In the genomic region with DNA sequence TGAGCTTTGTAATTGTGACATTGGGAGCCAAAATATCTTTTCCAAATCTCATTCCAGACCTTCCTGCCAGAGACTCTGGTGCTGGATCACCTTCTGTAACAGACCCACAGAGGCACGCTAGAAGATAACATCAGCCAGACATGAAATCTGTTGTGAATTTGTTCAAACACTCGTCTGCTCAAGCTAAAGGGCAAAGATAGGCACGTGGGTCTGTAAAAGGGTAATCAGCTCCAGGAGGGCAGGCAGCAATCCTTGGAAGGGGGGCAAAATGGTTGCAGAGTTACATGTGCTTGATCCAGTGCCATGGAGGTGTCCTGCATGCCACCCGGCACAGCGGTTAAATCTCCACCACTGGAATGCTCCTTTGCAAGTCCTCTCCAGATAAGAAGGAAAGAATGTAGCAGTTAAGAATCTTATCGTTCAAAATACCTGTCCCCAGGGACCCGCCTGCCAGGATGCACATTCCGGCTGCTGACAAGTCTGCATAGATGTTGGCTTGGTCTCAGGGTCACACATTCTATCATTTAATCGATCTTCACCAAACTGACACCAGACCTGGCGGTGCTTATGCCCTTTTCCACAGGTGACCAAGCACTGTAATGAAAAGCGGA, we compare ENCODE assay signal across 1 cellular context.
TF ChIP-seq lines count a peak whose summit lies in the region.

No MANE protein-coding gene starts in this region.

TF ChIP-seq in GM23338, 12 proteins besides CTCF, POLR2A, EP300 and RAD21 (continued from another document):
- TF ChIP-seq, protein P1, sequence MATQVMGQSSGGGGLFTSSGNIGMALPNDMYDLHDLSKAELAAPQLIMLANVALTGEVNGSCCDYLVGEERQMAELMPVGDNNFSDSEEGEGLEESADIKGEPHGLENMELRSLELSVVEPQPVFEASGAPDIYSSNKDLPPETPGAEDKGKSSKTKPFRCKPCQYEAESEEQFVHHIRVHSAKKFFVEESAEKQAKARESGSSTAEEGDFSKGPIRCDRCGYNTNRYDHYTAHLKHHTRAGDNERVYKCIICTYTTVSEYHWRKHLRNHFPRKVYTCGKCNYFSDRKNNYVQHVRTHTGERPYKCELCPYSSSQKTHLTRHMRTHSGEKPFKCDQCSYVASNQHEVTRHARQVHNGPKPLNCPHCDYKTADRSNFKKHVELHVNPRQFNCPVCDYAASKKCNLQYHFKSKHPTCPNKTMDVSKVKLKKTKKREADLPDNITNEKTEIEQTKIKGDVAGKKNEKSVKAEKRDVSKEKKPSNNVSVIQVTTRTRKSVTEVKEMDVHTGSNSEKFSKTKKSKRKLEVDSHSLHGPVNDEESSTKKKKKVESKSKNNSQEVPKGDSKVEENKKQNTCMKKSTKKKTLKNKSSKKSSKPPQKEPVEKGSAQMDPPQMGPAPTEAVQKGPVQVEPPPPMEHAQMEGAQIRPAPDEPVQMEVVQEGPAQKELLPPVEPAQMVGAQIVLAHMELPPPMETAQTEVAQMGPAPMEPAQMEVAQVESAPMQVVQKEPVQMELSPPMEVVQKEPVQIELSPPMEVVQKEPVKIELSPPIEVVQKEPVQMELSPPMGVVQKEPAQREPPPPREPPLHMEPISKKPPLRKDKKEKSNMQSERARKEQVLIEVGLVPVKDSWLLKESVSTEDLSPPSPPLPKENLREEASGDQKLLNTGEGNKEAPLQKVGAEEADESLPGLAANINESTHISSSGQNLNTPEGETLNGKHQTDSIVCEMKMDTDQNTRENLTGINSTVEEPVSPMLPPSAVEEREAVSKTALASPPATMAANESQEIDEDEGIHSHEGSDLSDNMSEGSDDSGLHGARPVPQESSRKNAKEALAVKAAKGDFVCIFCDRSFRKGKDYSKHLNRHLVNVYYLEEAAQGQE (IDR thresholded peaks at IDR 0.05; ENCODE audit: unreplicated experiment), result no peak
- TF ChIP-seq CREB1 (CRISPR knock-in tag; IDR thresholded peaks at IDR 0.05; ENCODE audit: low read depth), result no peak
- no peak for TF ChIP-seq STAT1 (IDR thresholded peaks at IDR 0.05; ENCODE audit: unreplicated experiment)
- TF ChIP-seq, protein P2, sequence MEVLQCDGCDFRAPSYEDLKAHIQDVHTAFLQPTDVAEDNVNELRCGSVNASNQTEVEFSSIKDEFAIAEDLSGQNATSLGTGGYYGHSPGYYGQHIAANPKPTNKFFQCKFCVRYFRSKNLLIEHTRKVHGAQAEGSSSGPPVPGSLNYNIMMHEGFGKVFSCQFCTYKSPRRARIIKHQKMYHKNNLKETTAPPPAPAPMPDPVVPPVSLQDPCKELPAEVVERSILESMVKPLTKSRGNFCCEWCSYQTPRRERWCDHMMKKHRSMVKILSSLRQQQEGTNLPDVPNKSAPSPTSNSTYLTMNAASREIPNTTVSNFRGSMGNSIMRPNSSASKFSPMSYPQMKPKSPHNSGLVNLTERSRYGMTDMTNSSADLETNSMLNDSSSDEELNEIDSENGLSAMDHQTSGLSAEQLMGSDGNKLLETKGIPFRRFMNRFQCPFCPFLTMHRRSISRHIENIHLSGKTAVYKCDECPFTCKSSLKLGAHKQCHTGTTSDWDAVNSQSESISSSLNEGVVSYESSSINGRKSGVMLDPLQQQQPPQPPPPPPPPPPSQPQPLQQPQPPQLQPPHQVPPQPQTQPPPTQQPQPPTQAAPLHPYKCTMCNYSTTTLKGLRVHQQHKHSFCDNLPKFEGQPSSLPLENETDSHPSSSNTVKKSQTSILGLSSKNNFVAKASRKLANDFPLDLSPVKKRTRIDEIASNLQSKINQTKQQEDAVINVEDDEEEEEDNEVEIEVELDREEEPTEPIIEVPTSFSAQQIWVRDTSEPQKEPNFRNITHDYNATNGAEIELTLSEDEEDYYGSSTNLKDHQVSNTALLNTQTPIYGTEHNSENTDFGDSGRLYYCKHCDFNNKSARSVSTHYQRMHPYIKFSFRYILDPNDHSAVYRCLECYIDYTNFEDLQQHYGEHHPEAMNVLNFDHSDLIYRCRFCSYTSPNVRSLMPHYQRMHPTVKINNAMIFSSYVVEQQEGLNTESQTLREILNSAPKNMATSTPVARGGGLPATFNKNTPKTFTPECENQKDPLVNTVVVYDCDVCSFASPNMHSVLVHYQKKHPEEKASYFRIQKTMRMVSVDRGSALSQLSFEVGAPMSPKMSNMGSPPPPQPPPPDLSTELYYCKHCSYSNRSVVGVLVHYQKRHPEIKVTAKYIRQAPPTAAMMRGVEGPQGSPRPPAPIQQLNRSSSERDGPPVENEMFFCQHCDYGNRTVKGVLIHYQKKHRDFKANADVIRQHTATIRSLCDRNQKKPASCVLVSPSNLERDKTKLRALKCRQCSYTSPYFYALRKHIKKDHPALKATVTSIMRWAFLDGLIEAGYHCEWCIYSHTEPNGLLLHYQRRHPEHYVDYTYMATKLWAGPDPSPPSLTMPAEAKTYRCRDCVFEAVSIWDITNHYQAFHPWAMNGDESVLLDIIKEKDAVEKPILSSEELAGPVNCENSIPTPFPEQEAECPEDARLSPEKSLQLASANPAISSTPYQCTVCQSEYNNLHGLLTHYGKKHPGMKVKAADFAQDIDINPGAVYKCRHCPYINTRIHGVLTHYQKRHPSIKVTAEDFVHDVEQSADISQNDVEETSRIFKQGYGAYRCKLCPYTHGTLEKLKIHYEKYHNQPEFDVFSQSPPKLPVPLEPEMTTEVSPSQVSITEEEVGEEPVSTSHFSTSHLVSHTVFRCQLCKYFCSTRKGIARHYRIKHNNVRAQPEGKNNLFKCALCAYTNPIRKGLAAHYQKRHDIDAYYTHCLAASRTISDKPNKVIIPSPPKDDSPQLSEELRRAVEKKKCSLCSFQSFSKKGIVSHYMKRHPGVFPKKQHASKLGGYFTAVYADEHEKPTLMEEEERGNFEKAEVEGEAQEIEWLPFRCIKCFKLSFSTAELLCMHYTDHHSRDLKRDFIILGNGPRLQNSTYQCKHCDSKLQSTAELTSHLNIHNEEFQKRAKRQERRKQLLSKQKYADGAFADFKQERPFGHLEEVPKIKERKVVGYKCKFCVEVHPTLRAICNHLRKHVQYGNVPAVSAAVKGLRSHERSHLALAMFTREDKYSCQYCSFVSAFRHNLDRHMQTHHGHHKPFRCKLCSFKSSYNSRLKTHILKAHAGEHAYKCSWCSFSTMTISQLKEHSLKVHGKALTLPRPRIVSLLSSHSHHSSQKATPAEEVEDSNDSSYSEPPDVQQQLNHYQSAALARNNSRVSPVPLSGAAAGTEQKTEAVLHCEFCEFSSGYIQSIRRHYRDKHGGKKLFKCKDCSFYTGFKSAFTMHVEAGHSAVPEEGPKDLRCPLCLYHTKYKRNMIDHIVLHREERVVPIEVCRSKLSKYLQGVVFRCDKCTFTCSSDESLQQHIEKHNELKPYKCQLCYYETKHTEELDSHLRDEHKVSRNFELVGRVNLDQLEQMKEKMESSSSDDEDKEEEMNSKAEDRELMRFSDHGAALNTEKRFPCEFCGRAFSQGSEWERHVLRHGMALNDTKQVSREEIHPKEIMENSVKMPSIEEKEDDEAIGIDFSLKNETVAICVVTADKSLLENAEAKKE (CRISPR knock-in tag; IDR thresholded peaks at IDR 0.05), result no peak
- no peak for TF ChIP-seq NANOG (IDR thresholded peaks at IDR 0.05; ENCODE audit: borderline replicate concordance)
- no peak for TF ChIP-seq ZNF331 (CRISPR knock-in tag; IDR thresholded peaks at IDR 0.05; ENCODE audit: low read depth)
- TF ChIP-seq ZNF114 (CRISPR knock-in tag; IDR thresholded peaks at IDR 0.05), result no peak
- TF ChIP-seq POLR2AphosphoS5 (IDR thresholded peaks at IDR 0.05; ENCODE audit: low read depth), result no peak
- TF ChIP-seq, protein P3, sequence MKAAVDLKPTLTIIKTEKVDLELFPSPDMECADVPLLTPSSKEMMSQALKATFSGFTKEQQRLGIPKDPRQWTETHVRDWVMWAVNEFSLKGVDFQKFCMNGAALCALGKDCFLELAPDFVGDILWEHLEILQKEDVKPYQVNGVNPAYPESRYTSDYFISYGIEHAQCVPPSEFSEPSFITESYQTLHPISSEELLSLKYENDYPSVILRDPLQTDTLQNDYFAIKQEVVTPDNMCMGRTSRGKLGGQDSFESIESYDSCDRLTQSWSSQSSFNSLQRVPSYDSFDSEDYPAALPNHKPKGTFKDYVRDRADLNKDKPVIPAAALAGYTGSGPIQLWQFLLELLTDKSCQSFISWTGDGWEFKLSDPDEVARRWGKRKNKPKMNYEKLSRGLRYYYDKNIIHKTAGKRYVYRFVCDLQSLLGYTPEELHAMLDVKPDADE (IDR thresholded peaks at IDR 0.05), result no peak
- TF ChIP-seq EZH2 (IDR thresholded peaks at IDR 0.05; ENCODE audit: low read depth, unreplicated experiment), result no peak
- TF ChIP-seq EZH2phosphoT487 (IDR thresholded peaks at IDR 0.05; ENCODE audit: unreplicated experiment), result no peak
